In the genomic region with DNA sequence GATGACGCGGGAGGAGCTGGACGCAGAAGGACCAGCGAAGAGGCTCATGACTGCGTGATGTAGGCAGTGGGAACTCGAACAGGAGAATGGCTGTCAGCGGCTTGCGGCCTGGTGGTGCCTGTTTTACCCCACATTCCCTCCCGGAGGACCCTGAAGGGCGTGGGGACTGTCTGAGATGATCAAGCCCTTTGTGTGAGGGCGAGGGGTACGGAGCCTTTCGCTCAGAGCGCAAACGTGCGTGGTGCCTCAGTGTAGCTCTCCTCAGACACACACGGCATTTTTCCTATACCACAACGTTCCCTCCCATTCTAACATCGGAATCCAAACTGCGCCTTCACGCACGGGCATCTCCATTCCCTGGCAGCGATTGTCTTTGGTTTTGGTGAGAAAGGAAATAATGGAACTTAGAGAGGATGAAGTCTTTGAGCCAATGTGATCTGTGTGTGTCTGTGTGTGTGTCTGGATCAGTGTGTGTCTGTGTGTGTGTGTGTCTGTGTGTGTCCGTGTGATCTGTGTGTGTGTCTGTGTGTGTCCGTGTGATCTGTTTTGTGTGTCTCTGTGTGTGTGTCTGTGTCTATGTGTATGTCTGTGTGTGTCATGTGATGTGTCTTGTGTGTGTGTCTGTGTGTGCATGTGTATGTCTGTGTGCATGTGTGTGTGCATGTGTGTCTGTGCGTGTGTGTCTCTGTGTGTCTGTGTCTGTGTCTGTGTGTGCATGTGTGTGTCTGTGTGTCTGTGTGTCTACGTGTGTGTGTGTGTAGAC, we compare ENCODE assay signal across 1 cellular context.
TF ChIP-seq lines count a peak whose summit lies in the region.

No MANE protein-coding gene starts in this region.

TF ChIP-seq in WTC11, 78 proteins besides CTCF, POLR2A, EP300 and RAD21 (continued from another document):
- TF ChIP-seq, protein P1, sequence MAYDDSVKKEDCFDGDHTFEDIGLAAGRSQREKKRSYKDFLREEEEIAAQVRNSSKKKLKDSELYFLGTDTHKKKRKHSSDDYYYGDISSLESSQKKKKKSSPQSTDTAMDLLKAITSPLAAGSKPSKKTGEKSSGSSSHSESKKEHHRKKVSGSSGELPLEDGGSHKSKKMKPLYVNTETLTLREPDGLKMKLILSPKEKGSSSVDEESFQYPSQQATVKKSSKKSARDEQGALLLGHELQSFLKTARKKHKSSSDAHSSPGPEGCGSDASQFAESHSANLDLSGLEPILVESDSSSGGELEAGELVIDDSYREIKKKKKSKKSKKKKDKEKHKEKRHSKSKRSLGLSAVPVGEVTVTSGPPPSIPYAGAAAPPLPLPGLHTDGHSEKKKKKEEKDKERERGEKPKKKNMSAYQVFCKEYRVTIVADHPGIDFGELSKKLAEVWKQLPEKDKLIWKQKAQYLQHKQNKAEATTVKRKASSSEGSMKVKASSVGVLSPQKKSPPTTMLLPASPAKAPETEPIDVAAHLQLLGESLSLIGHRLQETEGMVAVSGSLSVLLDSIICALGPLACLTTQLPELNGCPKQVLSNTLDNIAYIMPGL (CRISPR knock-in tag; IDR thresholded peaks at IDR 0.05): no peak
- TF ChIP-seq, protein P2, sequence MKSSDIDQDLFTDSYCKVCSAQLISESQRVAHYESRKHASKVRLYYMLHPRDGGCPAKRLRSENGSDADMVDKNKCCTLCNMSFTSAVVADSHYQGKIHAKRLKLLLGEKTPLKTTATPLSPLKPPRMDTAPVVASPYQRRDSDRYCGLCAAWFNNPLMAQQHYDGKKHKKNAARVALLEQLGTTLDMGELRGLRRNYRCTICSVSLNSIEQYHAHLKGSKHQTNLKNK (CRISPR knock-in tag; IDR thresholded peaks at IDR 0.05): no peak
- TF ChIP-seq PREB (CRISPR knock-in tag; IDR thresholded peaks at IDR 0.05; ENCODE audit: borderline replicate concordance) (no peak), NR3C1 (CRISPR knock-in tag; conservative IDR thresholded peaks at IDR 0.05; ENCODE audit: low read depth) (no peak)
